In the genomic region with DNA sequence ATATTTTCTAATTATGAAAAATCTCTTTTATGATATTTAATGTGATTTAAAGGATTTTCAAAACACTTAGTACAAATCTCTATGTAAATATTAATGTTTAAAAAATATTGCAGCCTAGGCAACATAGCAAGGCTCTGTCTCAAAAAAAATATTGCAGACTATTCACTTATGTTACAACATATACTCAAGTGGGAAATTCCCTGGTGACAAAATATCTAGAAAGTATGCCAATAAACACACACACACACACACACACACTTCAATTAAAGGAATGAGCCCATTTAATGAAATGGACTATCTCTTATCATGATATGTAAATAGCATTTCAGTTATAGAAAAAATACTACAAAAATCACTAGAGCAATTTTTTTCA, we compare ENCODE assay signal across 12 cellular contexts.
DNase-seq lines count a peak whose midpoint lies in the region; ATAC-seq and TF ChIP-seq lines count a peak whose summit lies in the region.
"Had no signal": no experiment of that assay in that cellular context is flagged by ENCODE, and none has a peak within 500 bp of the region (broad histone marks: within the 10 kb centered on the region; RNA-seq: fewer than 3 reads in every experiment).

No MANE protein-coding gene starts in this region.

- TF ChIP-seq CTCF in SK-N-SH (IDR thresholded peaks at IDR 0.05) (no peak), fibroblast of mammary gland (conservative IDR thresholded peaks at IDR 0.05; ENCODE audit: control insufficient read depth, insufficient read depth, low read depth, low read length) (no peak), spleen (IDR thresholded peaks at IDR 0.05 in 8 of 11, conservative IDR thresholded peaks at IDR 0.05 in 3 of 11) (no peak)

- CTCF ChIA-PET in SK-N-SH (lab: Yijun Ruan, JAX), result no interaction called here

- no peak overlapping the region for H3K4me3 ChIP-seq in SK-N-SH (ENCODE audit: low read depth in 2 of 2, low read length in 1 of 2)
- H3K4me3 ChIP-seq in fibroblast of mammary gland (ENCODE audit: control insufficient read depth, low read depth, low read length), result no peak overlapping the region
- H3K4me3 ChIP-seq in spleen, result peak overlapping the region in 2 of 8 donors; percentile 15 to 62

- TF ChIP-seq EP300 in SK-N-SH (IDR thresholded peaks at IDR 0.05; ENCODE audit: borderline replicate concordance in 1 of 2, low read depth in 1 of 2, low read length in 1 of 2), result no peak

- peak; percentile 28 for DNase-seq in NCI-H2171 treated with DMSO at 0.1 percent for 48 hours (lab: John Stamatoyannopoulos, UW)
- no peak for DNase-seq in NCI-H2171 (lab: John Stamatoyannopoulos, UW)
- no peak for DNase-seq in SK-N-SH
- DNase-seq in fibroblast of mammary gland (ENCODE audit: low read depth), result peak; percentile 58
- no peak for DNase-seq in spleen
- no peak for DNase-seq in substantia nigra (lab: John Stamatoyannopoulos, UW)
- DNase-seq in NCI-H345 treated with DMSO at 0.1 percent for 48 hours (lab: John Stamatoyannopoulos, UW; ENCODE audit: unreplicated experiment), result no peak
- DNase-seq: ACHN; activated CD4-positive, alpha-beta T cell treated with anti-CD3 and anti-CD28 coated beads for 1 hour; NCI-H187; small intestine had no signal

- H3K9me3 ChIP-seq in SK-N-SH, result no peaks in the 10 kb centered on the region
- H3K9me3 ChIP-seq in spleen, result no peaks in the 10 kb centered on the region

- no peak for ATAC-seq in GM18520 (IDR thresholded peaks at IDR 0.05; ENCODE audit: unreplicated experiment)

- peak overlapping the region; percentile 62; the same call in 1 of the 2 replicates for H2AFZ ChIP-seq in SK-N-SH (ENCODE audit: low read depth)

- no peak for TF ChIP-seq RAD21 in SK-N-SH (IDR thresholded peaks at IDR 0.05; ENCODE audit: low read length)

- H3K4me1 ChIP-seq in SK-N-SH (ENCODE audit: control insufficient read depth in 1 of 2, insufficient read depth in 2 of 2, low read depth in 1 of 2, low read length in 1 of 2) (peaks cover 9 to 27% of the 10 kb centered on the region in 2 experiments), spleen (peaks cover 34 to 96% (median 78%) of the 10 kb centered on the region in 6 donors)

- intact Hi-C loops in spleen (cut with DNase I; ENCODE audit: low total_unique reads), result no loop called here

- POLR2A ChIA-PET in SK-N-SH (lab: Yijun Ruan, JAX), result no interaction called here

- peaks cover 19% of the 10 kb centered on the region for H3F3A ChIP-seq in SK-N-SH (replicated peaks; ENCODE audit: insufficient read depth)

- H3K36me3 ChIP-seq in SK-N-SH (replicated peaks in 1 of 2; ENCODE audit: control insufficient read depth in 1 of 2, insufficient read depth in 2 of 2, low read length in 1 of 2) (no peaks in the 10 kb centered on the region), spleen (no peaks in the 10 kb centered on the region)

- peak overlapping the region; percentile 71; the same call in 1 of the 2 replicates for H3K9ac ChIP-seq in SK-N-SH

- no peak for TF ChIP-seq POLR2A in spleen (IDR thresholded peaks at IDR 0.05)

- no peaks in the 10 kb centered on the region for H4K20me1 ChIP-seq in SK-N-SH (ENCODE audit: insufficient read depth)

- peak overlapping the region; percentile 43 for H3K4me2 ChIP-seq in SK-N-SH

- H3K27ac ChIP-seq in SK-N-SH (ENCODE audit: low read depth in 2 of 2, low read length in 1 of 2) (peak overlapping the region in 1 of 2 experiments; percentile 99; a peak in 2 of 4 replicates), spleen (peak overlapping the region; percentile 70 to 90 (median 88)), substantia nigra (ENCODE audit: low read depth, low read length, poor library complexity, severe bottlenecking) (no peak overlapping the region)

- H3K27me3 ChIP-seq in SK-N-SH (ENCODE audit: insufficient read depth), result no peaks in the 10 kb centered on the region
- H3K27me3 ChIP-seq in spleen (replicated peaks in 1 of 7), result no peaks in the 10 kb centered on the region

- no peaks in the 10 kb centered on the region for H3K79me2 ChIP-seq in SK-N-SH (ENCODE audit: insufficient read depth)

- no peaks in the 10 kb centered on the region for H3K9me2 ChIP-seq in SK-N-SH

TF ChIP-seq in SK-N-SH, 30 proteins besides CTCF, POLR2A, EP300 and RAD21:
- TF ChIP-seq, protein P1, sequence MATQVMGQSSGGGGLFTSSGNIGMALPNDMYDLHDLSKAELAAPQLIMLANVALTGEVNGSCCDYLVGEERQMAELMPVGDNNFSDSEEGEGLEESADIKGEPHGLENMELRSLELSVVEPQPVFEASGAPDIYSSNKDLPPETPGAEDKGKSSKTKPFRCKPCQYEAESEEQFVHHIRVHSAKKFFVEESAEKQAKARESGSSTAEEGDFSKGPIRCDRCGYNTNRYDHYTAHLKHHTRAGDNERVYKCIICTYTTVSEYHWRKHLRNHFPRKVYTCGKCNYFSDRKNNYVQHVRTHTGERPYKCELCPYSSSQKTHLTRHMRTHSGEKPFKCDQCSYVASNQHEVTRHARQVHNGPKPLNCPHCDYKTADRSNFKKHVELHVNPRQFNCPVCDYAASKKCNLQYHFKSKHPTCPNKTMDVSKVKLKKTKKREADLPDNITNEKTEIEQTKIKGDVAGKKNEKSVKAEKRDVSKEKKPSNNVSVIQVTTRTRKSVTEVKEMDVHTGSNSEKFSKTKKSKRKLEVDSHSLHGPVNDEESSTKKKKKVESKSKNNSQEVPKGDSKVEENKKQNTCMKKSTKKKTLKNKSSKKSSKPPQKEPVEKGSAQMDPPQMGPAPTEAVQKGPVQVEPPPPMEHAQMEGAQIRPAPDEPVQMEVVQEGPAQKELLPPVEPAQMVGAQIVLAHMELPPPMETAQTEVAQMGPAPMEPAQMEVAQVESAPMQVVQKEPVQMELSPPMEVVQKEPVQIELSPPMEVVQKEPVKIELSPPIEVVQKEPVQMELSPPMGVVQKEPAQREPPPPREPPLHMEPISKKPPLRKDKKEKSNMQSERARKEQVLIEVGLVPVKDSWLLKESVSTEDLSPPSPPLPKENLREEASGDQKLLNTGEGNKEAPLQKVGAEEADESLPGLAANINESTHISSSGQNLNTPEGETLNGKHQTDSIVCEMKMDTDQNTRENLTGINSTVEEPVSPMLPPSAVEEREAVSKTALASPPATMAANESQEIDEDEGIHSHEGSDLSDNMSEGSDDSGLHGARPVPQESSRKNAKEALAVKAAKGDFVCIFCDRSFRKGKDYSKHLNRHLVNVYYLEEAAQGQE (IDR thresholded peaks at IDR 0.05; ENCODE audit: low read depth, low read length), result no peak
- no peak for TF ChIP-seq JUND (IDR thresholded peaks at IDR 0.05)
- TF ChIP-seq, protein P2, sequence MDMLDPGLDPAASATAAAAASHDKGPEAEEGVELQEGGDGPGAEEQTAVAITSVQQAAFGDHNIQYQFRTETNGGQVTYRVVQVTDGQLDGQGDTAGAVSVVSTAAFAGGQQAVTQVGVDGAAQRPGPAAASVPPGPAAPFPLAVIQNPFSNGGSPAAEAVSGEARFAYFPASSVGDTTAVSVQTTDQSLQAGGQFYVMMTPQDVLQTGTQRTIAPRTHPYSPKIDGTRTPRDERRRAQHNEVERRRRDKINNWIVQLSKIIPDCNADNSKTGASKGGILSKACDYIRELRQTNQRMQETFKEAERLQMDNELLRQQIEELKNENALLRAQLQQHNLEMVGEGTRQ (IDR thresholded peaks at IDR 0.05; ENCODE audit: borderline replicate concordance, low read depth, low read length), result no peak
- TF ChIP-seq RXRA (IDR thresholded peaks at IDR 0.05; ENCODE audit: borderline replicate concordance, low read depth), result no peak
- no peak for TF ChIP-seq FOXM1 (IDR thresholded peaks at IDR 0.05; ENCODE audit: low read depth)
- no peak for TF ChIP-seq EZH2phosphoT487 (IDR thresholded peaks at IDR 0.05; ENCODE audit: borderline replicate concordance, low read depth)
- TF ChIP-seq SMC3 (IDR thresholded peaks at IDR 0.05; ENCODE audit: low read depth, low read length), result no peak
- TF ChIP-seq, protein P3, sequence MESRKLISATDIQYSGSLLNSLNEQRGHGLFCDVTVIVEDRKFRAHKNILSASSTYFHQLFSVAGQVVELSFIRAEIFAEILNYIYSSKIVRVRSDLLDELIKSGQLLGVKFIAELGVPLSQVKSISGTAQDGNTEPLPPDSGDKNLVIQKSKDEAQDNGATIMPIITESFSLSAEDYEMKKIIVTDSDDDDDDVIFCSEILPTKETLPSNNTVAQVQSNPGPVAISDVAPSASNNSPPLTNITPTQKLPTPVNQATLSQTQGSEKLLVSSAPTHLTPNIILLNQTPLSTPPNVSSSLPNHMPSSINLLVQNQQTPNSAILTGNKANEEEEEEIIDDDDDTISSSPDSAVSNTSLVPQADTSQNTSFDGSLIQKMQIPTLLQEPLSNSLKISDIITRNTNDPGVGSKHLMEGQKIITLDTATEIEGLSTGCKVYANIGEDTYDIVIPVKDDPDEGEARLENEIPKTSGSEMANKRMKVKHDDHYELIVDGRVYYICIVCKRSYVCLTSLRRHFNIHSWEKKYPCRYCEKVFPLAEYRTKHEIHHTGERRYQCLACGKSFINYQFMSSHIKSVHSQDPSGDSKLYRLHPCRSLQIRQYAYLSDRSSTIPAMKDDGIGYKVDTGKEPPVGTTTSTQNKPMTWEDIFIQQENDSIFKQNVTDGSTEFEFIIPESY (IDR thresholded peaks at IDR 0.05; ENCODE audit: borderline replicate concordance, low read depth), result no peak
- no peak for TF ChIP-seq GATA2 (CRISPR knock-in tag; IDR thresholded peaks at IDR 0.05)
- TF ChIP-seq, protein P4, sequence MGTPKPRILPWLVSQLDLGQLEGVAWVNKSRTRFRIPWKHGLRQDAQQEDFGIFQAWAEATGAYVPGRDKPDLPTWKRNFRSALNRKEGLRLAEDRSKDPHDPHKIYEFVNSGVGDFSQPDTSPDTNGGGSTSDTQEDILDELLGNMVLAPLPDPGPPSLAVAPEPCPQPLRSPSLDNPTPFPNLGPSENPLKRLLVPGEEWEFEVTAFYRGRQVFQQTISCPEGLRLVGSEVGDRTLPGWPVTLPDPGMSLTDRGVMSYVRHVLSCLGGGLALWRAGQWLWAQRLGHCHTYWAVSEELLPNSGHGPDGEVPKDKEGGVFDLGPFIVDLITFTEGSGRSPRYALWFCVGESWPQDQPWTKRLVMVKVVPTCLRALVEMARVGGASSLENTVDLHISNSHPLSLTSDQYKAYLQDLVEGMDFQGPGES (IDR thresholded peaks at IDR 0.05; ENCODE audit: low read depth, low read length), result no peak
- no peak for TF ChIP-seq MEF2A (IDR thresholded peaks at IDR 0.05; ENCODE audit: borderline replicate concordance, low read depth)
- no peak for TF ChIP-seq TAF1 (IDR thresholded peaks at IDR 0.05; ENCODE audit: borderline replicate concordance, low read depth, low read length)
- TF ChIP-seq NRF1 (IDR thresholded peaks at IDR 0.05; ENCODE audit: low read depth, low read length), result no peak
TF ChIP-seq in SK-N-SH: peak in this region for 0.

Comparison
In these comparisons a context has a peak if more than half of its experiments do, and no peak if none do; other contexts are left out.
1. DNase-seq: peak in NCI-H2171 treated with DMSO at 0.1 percent for 48 hours (single experiment) and fibroblast of mammary gland (single experiment); none in NCI-H2171 (single experiment), SK-N-SH (single experiment), spleen (single experiment), substantia nigra (0 of 49) and NCI-H345 treated with DMSO at 0.1 percent for 48 hours (single experiment).